Comparison of ENCODE assay signal across 8 cellular contexts in genomic region chr17:65198653-65199382, GRCh38.
DNase-seq lines count a peak whose midpoint lies in the region; TF ChIP-seq lines count a peak whose summit lies in the region.

No MANE protein-coding gene starts in this region.

- H3K27me3 ChIP-seq in AG04450 (ENCODE audit: control insufficient read depth, insufficient read depth, low read length) = peaks cover 4% of the 10 kb centered on the region

- H3K9me3 ChIP-seq in AG04450 (ENCODE audit: control insufficient read depth, insufficient read depth, low read length) = no peaks in the 10 kb centered on the region

- H3K9me3 Mint-ChIP-seq in neural crest cell = no peaks in the 10 kb centered on the region

- peaks cover 22% of the 10 kb centered on the region for H3K4me1 Mint-ChIP-seq in neural crest cell

- H3K27ac Mint-ChIP-seq in neural crest cell (ENCODE audit: unreplicated experiment) = no peak overlapping the region

- no peak overlapping the region for H3K4me3 Mint-ChIP-seq in neural crest cell

- POLR2A ChIA-PET in AG04450 (lab: Yijun Ruan, JAX) = no interaction called here

- H3K27me3 Mint-ChIP-seq in neural crest cell (ENCODE audit: low read depth) = no peaks in the 10 kb centered on the region

- no peak for DNase-seq in AG04450 (ENCODE audit: low read depth, low spot score)
- DNase-seq in GM12865 (ENCODE audit: low read depth) = peak; percentile 75
- peak; percentile 77 for DNase-seq in NCI-H146 (lab: John Stamatoyannopoulos, UW)
- peak; percentile 72 for DNase-seq in SW480 (ENCODE audit: low spot score)
- DNase-seq in fibroblast of mammary gland (ENCODE audit: low read depth) = peak; percentile 72
- peak; percentile 20 for DNase-seq in neural crest cell (ENCODE audit: low read depth, low spot score)
- no peak for DNase-seq in stimulated activated naive CD4-positive, alpha-beta T cell treated with Interleukin-2 at 50 U/mL for 16 hours (lab: John Stamatoyannopoulos, UW)
- no peak for DNase-seq in effector CD4-positive, alpha-beta T cell

- CTCF ChIA-PET in AG04450 (lab: Charles Lee) = interaction anchor here (0.6 to 1.7 kb wide), 8 partner anchors 62 to 272 kb away, joined by 3 to 7 read pairs (median 4); partner anchors contain the start of gene RGS9

- H3K36me3 Mint-ChIP-seq in neural crest cell (ENCODE audit: low read depth) = no peaks in the 10 kb centered on the region

- H3K4me3 ChIP-seq in AG04450 (ENCODE audit: low read depth, low read length) (no peak overlapping the region), GM12865 (ENCODE audit: low read depth, low read length) (no peak overlapping the region), fibroblast of mammary gland (ENCODE audit: control insufficient read depth, low read depth, low read length) (no peak overlapping the region)

- TF ChIP-seq CTCF in AG04450 (IDR thresholded peaks at IDR 0.05; ENCODE audit: low read depth, low read length) (peak; percentile 66), GM12865 (IDR thresholded peaks at IDR 0.05; ENCODE audit: insufficient read depth, low read depth, low read length, missing control alignments) (peak; percentile 49), fibroblast of mammary gland (conservative IDR thresholded peaks at IDR 0.05; ENCODE audit: control insufficient read depth, insufficient read depth, low read depth, low read length) (peak; percentile 74), neural crest cell (conservative IDR thresholded peaks at IDR 0.05) (peak; percentile 92)

- no peak overlapping the region for H3K27ac ChIP-seq in AG04450 (ENCODE audit: low read depth, low read length)

Comparison
In these comparisons a context has a peak if more than half of its experiments do, and no peak if none do; other contexts are left out.
1. DNase-seq: peak in GM12865 (single experiment), NCI-H146 (single experiment), SW480 (single experiment), fibroblast of mammary gland (single experiment) and neural crest cell (single experiment); none in AG04450 (single experiment), stimulated activated naive CD4-positive, alpha-beta T cell treated with Interleukin-2 at 50 U/mL for 16 hours (single experiment) and effector CD4-positive, alpha-beta T cell (single experiment).
2. Peak in every context shown above with its lines, with median percentiles within 50 percentile points of each other: CTCF ChIP-seq.